34 cellular contexts compared by ENCODE assay signal in the genomic region with DNA sequence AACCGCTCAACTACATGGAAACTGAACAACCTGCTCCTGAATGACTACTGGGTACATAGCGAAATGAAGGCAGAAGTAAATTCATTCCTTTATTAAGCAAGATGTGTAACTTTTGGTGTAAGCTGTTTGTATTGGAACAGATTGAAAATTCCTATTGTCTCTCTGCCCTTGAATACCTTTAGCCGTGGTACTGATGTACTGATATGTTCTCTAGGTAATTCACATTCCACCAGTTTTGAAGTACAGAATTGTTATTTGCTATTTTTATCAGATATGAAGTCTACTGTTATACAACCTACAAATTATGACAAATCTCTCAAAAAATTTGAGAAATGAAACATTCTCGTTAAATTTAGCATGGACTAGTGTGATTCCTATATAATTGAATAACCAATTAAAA.
"Had no signal": no experiment of that assay in that cellular context is flagged by ENCODE, and none has a peak within 500 bp of the region (broad histone marks: within the 10 kb centered on the region; RNA-seq: fewer than 3 reads in every experiment).

No MANE protein-coding gene starts in this region.

- H3K4me3 ChIP-seq: adrenal gland, body of pancreas, breast epithelium had no signal

- H3K27me3 ChIP-seq: adrenal gland, body of pancreas, brain microvascular endothelial cell, breast epithelium had no signal

- FAIRE-seq: astrocyte, TTC549 had no signal

- H3K9me3 ChIP-seq: adrenal gland, body of pancreas, breast epithelium had no signal

- H3K4me1 ChIP-seq: breast epithelium had no signal

- H3K36me3 ChIP-seq: adrenal gland, brain microvascular endothelial cell, breast epithelium had no signal

- H3K27ac ChIP-seq: adrenal gland, body of pancreas, brain microvascular endothelial cell, breast epithelium, VCaP had no signal

- DNase-seq: activated B cell treated with CpG ODN at 0.5 μM for 24 hours; activated CD4-positive, alpha-beta memory T cell treated with anti-CD3 and anti-CD28 coated beads for 36 hours; activated CD4-positive, alpha-beta T cell treated with anti-CD3 and anti-CD28 coated beads for 4 hours; activated CD4-positive, alpha-beta T cell treated with anti-CD3 and anti-CD28 coated beads, Interleukin-2, amount 10 ng/mL, durations not matched to agents 24 days and 14 days; activated CD4-positive, alpha-beta T cell treated with anti-CD3 and anti-CD28 coated beads, Interleukin-2, amount 50 U/mL, for 1 hour; activated CD4-positive, alpha-beta T cell treated with anti-CD3 and anti-CD28 coated beads, Interleukin-2, amount 50 U/mL, for 4 hours; activated CD4-positive, CD25-positive, alpha-beta regulatory T cell treated with anti-CD3 and anti-CD28 coated beads, Interleukin-2, amount 50 U/mL, for 72 hours; activated CD8-positive, alpha-beta memory T cell treated with anti-CD3 and anti-CD28 coated beads, Interleukin-2, amount 50 U/mL, for 4 hours; activated CD8-positive, alpha-beta T cell treated with anti-CD3 and anti-CD28 coated beads for 36 hours; activated effector memory CD4-positive, alpha-beta T cell treated with anti-CD3 and anti-CD28 coated beads, Interleukin-2, amount 50 U/mL, for 16 hours; activated gamma-delta T cell treated with Interleukin-2 at 50 U/mL for 16 hours; activated naive CD4-positive, alpha-beta T cell; activated naive CD4-positive, alpha-beta T cell treated with anti-CD3 and anti-CD28 coated beads for 36 hours; activated naive CD4-positive, alpha-beta T cell treated with anti-CD3 and anti-CD28 coated beads, Interleukin-2, amount 50 U/mL, for 16 hours; activated naive CD8-positive, alpha-beta T cell treated with anti-CD3 and anti-CD28 coated beads for 36 hours; activated T-cell treated with anti-CD3 and anti-CD28 coated beads for 4 hours; activated T-cell treated with anti-CD3 and anti-CD28 coated beads, Interleukin-2, amount 50 U/mL, for 1 hour; activated T-cell treated with anti-CD3 and anti-CD28 coated beads, Interleukin-2, amount 50 U/mL, for 4 hours; activated T-cell treated with anti-CD3 and anti-CD28 coated beads, Interleukin-2, amount 50 U/mL, for 72 hours; adrenal gland; amniotic stem cell; aorta; body of pancreas; brain microvascular endothelial cell; central memory CD4-positive, alpha-beta T cell; T-helper 1 cell; T-helper 2 cell; T-helper 9 cell had no signal

- ATAC-seq: activated CD8-positive, alpha-beta T cell treated with anti-CD3 and anti-CD28 coated beads for 36 hours; activated naive CD4-positive, alpha-beta T cell treated with anti-CD3 and anti-CD28 coated beads, Interleukin-2, amount 50 U/mL, for 72 hours; activated T-cell treated with anti-CD3 and anti-CD28 coated beads, Interleukin-2, amount 50 U/mL, for 4 hours; activated T-cell treated with anti-CD3 and anti-CD28 coated beads, Interleukin-2, amount 50 U/mL, for 72 hours; activated T-helper 17 cell treated with anti-CD3 and anti-CD28 coated beads, Interleukin-2, amount 50 U/mL, for 72 hours; body of pancreas had no signal
